1 cellular context compared by ENCODE assay signal in the genomic region with DNA sequence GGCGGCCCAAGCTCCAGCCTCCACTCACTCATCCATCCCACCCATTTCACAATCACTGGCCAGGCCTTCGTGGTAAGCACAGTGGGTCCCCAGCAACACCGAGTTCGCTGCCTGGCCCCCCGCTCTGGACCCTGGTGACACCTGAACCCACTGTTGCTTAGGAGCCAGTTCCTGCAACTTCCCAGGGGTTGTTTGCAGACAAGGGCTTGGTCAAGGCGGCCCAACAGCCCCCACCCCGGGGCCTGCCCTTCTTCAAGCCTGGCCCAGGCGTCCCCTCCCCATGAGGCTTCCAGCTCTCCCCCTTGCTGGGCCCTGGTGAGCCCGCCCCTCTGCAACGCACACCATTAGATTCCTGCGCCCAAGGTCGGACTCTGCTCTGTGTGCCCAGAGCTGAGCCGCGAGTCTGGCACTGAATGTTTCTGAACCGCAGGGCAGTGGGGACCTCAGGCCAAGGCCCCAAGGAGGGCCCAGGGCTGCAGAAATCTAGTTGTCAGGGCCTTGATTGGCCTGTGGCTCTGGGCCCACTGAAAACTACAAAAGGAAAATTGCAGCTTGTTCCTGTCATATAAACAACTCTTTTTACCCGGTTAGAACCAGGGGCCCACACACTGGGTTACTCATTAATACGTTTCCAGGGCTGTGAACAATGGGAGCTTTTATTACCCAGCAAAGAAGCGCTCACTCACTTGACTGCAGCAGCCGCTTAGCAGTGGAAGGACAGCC.
A peak's percentile ranks its signal among the peaks of the same experiment; 100 is the strongest.
TF ChIP-seq lines count a peak whose summit lies in the region.

No MANE protein-coding gene starts in this region.

TF ChIP-seq in HepG2, 621 proteins besides CTCF, POLR2A, EP300 and RAD21 (continued from another document and continues in another):
- peak; percentile 69 for TF ChIP-seq ZNF18 (CRISPR knock-in tag; IDR thresholded peaks at IDR 0.05; ENCODE audit: insufficient replicate concordance)
- TF ChIP-seq ZNF556 (CRISPR knock-in tag; IDR thresholded peaks at IDR 0.05; ENCODE audit: borderline replicate concordance): no peak; the same call in 1 of the 2 replicates
- no peak for TF ChIP-seq ZNF562 (CRISPR knock-in tag; IDR thresholded peaks at IDR 0.05; ENCODE audit: borderline replicate concordance)
- no peak for TF ChIP-seq NFE2L2 (IDR thresholded peaks at IDR 0.05; ENCODE audit: low read length)
- no peak for TF ChIP-seq GPN1 (CRISPR knock-in tag; IDR thresholded peaks at IDR 0.05; ENCODE audit: borderline replicate concordance)
- TF ChIP-seq RNF2 (conservative IDR thresholded peaks at IDR 0.05; ENCODE audit: low read depth): no peak
- no peak for TF ChIP-seq ZNF20 (CRISPR knock-in tag; IDR thresholded peaks at IDR 0.05)
- TF ChIP-seq ZNF775 (CRISPR knock-in tag; IDR thresholded peaks at IDR 0.05; ENCODE audit: borderline replicate concordance): no peak
- TF ChIP-seq, protein P1, sequence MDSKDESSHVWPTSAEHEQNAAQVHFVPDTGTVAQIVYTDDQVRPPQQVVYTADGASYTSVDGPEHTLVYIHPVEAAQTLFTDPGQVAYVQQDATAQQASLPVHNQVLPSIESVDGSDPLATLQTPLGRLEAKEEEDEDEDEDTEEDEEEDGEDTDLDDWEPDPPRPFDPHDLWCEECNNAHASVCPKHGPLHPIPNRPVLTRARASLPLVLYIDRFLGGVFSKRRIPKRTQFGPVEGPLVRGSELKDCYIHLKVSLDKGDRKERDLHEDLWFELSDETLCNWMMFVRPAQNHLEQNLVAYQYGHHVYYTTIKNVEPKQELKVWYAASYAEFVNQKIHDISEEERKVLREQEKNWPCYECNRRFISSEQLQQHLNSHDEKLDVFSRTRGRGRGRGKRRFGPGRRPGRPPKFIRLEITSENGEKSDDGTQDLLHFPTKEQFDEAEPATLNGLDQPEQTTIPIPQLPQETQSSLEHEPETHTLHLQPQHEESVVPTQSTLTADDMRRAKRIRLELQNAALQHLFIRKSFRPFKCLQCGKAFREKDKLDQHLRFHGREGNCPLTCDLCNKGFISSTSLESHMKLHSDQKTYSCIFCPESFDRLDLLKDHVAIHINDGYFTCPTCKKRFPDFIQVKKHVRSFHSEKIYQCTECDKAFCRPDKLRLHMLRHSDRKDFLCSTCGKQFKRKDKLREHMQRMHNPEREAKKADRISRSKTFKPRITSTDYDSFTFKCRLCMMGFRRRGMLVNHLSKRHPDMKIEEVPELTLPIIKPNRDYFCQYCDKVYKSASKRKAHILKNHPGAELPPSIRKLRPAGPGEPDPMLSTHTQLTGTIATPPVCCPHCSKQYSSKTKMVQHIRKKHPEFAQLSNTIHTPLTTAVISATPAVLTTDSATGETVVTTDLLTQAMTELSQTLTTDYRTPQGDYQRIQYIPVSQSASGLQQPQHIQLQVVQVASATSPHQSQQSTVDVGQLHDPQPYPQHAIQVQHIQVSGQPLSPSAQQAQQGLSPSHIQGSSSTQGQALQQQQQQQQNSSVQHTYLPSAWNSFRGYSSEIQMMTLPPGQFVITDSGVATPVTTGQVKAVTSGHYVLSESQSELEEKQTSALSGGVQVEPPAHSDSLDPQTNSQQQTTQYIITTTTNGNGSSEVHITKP (CRISPR knock-in tag; IDR thresholded peaks at IDR 0.05; ENCODE audit: low read depth): peak; percentile 90
- peak; percentile 84; the same call in 1 of the 2 replicates for TF ChIP-seq TARDBP (CRISPR knock-in tag; IDR thresholded peaks at IDR 0.05)
- TF ChIP-seq SMAD1 (CRISPR knock-in tag; IDR thresholded peaks at IDR 0.05; ENCODE audit: borderline replicate concordance, low read depth): no peak; the same call in 1 of the 2 replicates
- TF ChIP-seq NRL (CRISPR knock-in tag; IDR thresholded peaks at IDR 0.05; ENCODE audit: borderline replicate concordance): no peak
- TF ChIP-seq ZNF510 (CRISPR knock-in tag; IDR thresholded peaks at IDR 0.05; ENCODE audit: low read depth): 0 out of 2 replicates have a peak, but pooled peaks have one; percentile 2
- TF ChIP-seq THAP11 (CRISPR knock-in tag; IDR thresholded peaks at IDR 0.05): peak; percentile 77
- TF ChIP-seq ZNF761 (CRISPR knock-in tag; conservative IDR thresholded peaks at IDR 0.05): 0 out of 2 replicates have a peak, but pooled peaks have one; percentile 26
- peak; percentile 91 for TF ChIP-seq MYC (CRISPR knock-in tag; IDR thresholded peaks at IDR 0.05; ENCODE audit: borderline replicate concordance)
- no peak for TF ChIP-seq ZBTB39 (CRISPR knock-in tag; IDR thresholded peaks at IDR 0.05)
- TF ChIP-seq ZMAT3 (CRISPR knock-in tag; conservative IDR thresholded peaks at IDR 0.05): no peak
- 0 out of 2 replicates have a peak, but pooled peaks have one; percentile 50 for TF ChIP-seq ZNF777 (CRISPR knock-in tag; IDR thresholded peaks at IDR 0.05)
- TF ChIP-seq ZNF781 (CRISPR knock-in tag; IDR thresholded peaks at IDR 0.05; ENCODE audit: borderline replicate concordance, not compliant biosample characterization): no peak
- peak; percentile 41 for TF ChIP-seq HNF4G (IDR thresholded peaks at IDR 0.05; ENCODE audit: borderline replicate concordance, low read depth, low read length)
- peak; percentile 85; the same call in 1 of the 2 replicates for TF ChIP-seq HNF4G (CRISPR knock-in tag; IDR thresholded peaks at IDR 0.05; ENCODE audit: borderline replicate concordance, low read depth)
- TF ChIP-seq, protein P2, sequence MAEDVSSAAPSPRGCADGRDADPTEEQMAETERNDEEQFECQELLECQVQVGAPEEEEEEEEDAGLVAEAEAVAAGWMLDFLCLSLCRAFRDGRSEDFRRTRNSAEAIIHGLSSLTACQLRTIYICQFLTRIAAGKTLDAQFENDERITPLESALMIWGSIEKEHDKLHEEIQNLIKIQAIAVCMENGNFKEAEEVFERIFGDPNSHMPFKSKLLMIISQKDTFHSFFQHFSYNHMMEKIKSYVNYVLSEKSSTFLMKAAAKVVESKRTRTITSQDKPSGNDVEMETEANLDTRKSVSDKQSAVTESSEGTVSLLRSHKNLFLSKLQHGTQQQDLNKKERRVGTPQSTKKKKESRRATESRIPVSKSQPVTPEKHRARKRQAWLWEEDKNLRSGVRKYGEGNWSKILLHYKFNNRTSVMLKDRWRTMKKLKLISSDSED (CRISPR knock-in tag; IDR thresholded peaks at IDR 0.05): no peak
- TF ChIP-seq, protein P3, sequence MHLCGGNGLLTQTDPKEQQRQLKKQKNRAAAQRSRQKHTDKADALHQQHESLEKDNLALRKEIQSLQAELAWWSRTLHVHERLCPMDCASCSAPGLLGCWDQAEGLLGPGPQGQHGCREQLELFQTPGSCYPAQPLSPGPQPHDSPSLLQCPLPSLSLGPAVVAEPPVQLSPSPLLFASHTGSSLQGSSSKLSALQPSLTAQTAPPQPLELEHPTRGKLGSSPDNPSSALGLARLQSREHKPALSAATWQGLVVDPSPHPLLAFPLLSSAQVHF (CRISPR knock-in tag; IDR thresholded peaks at IDR 0.05): no peak
- TF ChIP-seq ZNF549 (CRISPR knock-in tag; IDR thresholded peaks at IDR 0.05): no peak
- TF ChIP-seq SAFB2 (CRISPR knock-in tag; IDR thresholded peaks at IDR 0.05; ENCODE audit: borderline replicate concordance, low read depth): no peak; the same call in 1 of the 2 replicates
- TF ChIP-seq XBP1 (CRISPR knock-in tag; IDR thresholded peaks at IDR 0.05): no peak; the same call in 1 of the 2 replicates
- TF ChIP-seq ZNF567 (CRISPR knock-in tag; IDR thresholded peaks at IDR 0.05; ENCODE audit: borderline replicate concordance): no peak; the same call in 1 of the 2 replicates
- no peak for TF ChIP-seq ZNF337 (CRISPR knock-in tag; IDR thresholded peaks at IDR 0.05; ENCODE audit: borderline replicate concordance, low read depth)
- peak; percentile 94 for TF ChIP-seq ZNF687 (CRISPR knock-in tag; IDR thresholded peaks at IDR 0.05)
- TF ChIP-seq, protein P4, sequence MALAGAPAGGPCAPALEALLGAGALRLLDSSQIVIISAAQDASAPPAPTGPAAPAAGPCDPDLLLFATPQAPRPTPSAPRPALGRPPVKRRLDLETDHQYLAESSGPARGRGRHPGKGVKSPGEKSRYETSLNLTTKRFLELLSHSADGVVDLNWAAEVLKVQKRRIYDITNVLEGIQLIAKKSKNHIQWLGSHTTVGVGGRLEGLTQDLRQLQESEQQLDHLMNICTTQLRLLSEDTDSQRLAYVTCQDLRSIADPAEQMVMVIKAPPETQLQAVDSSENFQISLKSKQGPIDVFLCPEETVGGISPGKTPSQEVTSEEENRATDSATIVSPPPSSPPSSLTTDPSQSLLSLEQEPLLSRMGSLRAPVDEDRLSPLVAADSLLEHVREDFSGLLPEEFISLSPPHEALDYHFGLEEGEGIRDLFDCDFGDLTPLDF (CRISPR knock-in tag; IDR thresholded peaks at IDR 0.05): peak; percentile 88
- TF ChIP-seq MYNN (CRISPR knock-in tag; IDR thresholded peaks at IDR 0.05; ENCODE audit: low read depth): no peak
- TF ChIP-seq HDAC6 (IDR thresholded peaks at IDR 0.05; ENCODE audit: low read depth, low read length): no peak
- TF ChIP-seq GATA4 (IDR thresholded peaks at IDR 0.05; ENCODE audit: borderline replicate concordance, low read depth): peak; percentile 70
- TF ChIP-seq, protein P5, sequence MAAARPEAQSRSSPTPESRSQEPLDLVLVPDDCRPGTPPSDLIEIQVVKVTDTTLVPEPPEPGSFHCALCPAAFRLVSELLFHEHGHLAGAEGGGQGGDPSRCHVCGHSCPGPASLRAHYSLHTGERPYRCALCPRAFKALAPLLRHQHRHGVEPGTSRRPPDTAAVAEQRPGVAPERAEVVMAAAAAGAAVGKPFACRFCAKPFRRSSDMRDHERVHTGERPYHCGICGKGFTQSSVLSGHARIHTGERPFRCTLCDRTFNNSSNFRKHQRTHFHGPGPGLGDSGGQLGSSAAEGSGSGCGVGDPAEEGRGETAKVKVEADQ (CRISPR knock-in tag; IDR thresholded peaks at IDR 0.05; ENCODE audit: borderline replicate concordance): peak; percentile 60; the same call in 1 of the 2 replicates
- peak; percentile 72 for TF ChIP-seq RFXAP (CRISPR knock-in tag; IDR thresholded peaks at IDR 0.05; ENCODE audit: borderline replicate concordance)
- TF ChIP-seq FOXC1 (CRISPR knock-in tag; IDR thresholded peaks at IDR 0.05; ENCODE audit: borderline replicate concordance): no peak; the same call in 1 of the 2 replicates
- TF ChIP-seq CBFB (CRISPR knock-in tag; IDR thresholded peaks at IDR 0.05): peak; percentile 91
- no peak for TF ChIP-seq JUND (CRISPR knock-in tag; IDR thresholded peaks at IDR 0.05)
- TF ChIP-seq HIC2 (CRISPR knock-in tag; IDR thresholded peaks at IDR 0.05; ENCODE audit: low read depth): peak; percentile 96
- TF ChIP-seq PPARG (CRISPR knock-in tag; conservative IDR thresholded peaks at IDR 0.05): peak; percentile 31; the same call in 1 of the 2 replicates
